8 cellular contexts compared by ENCODE assay signal in genomic region chr4:183098723-183099536, GRCh38. TPM values are rescaled to one million over a fixed set of nuclear protein-coding genes. Genes with fewer than 3 reads are reported as not detected.
DNase-seq lines count a peak whose midpoint lies in the region; ATAC-seq and TF ChIP-seq lines count a peak whose summit lies in the region.

TSS of gene WWC2 (plus strand) at chr4:183099257. CDS start at chr4:183099492, 235 bp downstream.

- peak; percentile 14 to 42 (median 40) for DNase-seq in CD4-positive, CD25-positive, alpha-beta regulatory T cell
- peak; percentile 14 for DNase-seq in Jurkat, Clone E6-1 (ENCODE audit: low read depth, low spot score)
- peak; percentile 89 for DNase-seq in SW480 (ENCODE audit: low spot score)
- DNase-seq in adipocyte (ENCODE audit: low read depth), result peak; percentile 95
- peak; percentile 89 for DNase-seq in glutamatergic neuron
- peak; percentile 63 for DNase-seq in non-pigmented ciliary epithelial cell (ENCODE audit: low read depth)
- DNase-seq in suprapubic skin (ENCODE audit: low spot score in 2 of 2), result peak; percentile 91 to 93

- H3K9me3 Mint-ChIP-seq in CD4-positive, CD25-positive, alpha-beta regulatory T cell, result no peaks in the 10 kb centered on the region
- peaks cover 8% of the 10 kb centered on the region for H3K9me3 Mint-ChIP-seq in glutamatergic neuron (ENCODE audit: unreplicated experiment)

- TF ChIP-seq EP300 in suprapubic skin (IDR thresholded peaks at IDR 0.05), result no peak

- TF ChIP-seq CTCF in glutamatergic neuron (IDR thresholded peaks at IDR 0.05; ENCODE audit: partially characterized antibody, unreplicated experiment), result peak; percentile 15
- no peak for TF ChIP-seq CTCF in suprapubic skin (IDR thresholded peaks at IDR 0.05)

- peaks cover 53% of the 10 kb centered on the region for H3K27me3 Mint-ChIP-seq in CD4-positive, CD25-positive, alpha-beta regulatory T cell
- H3K27me3 Mint-ChIP-seq in glutamatergic neuron (ENCODE audit: unreplicated experiment), result peaks cover 10% of the 10 kb centered on the region

- no peak within 1 kb of the TSS for H3K4me3 ChIP-seq in CD4-positive, CD25-positive, alpha-beta regulatory T cell (ENCODE audit: low read depth, low read length)
- peak within 1 kb of the TSS; percentile 27 for H3K4me3 ChIP-seq in Jurkat, Clone E6-1 (ENCODE audit: low read length)
- H3K4me3 ChIP-seq in adipocyte (ENCODE audit: low read length) (peak within 1 kb of the TSS; percentile 91), suprapubic skin (peak within 1 kb of the TSS; percentile 95)

- no peaks in the 10 kb centered on the region for H3K36me3 Mint-ChIP-seq in CD4-positive, CD25-positive, alpha-beta regulatory T cell
- H3K36me3 Mint-ChIP-seq in glutamatergic neuron (ENCODE audit: unreplicated experiment), result no peaks in the 10 kb centered on the region

- TF ChIP-seq POLR2A in suprapubic skin (IDR thresholded peaks at IDR 0.05), result peak in 1 of 2 donors; percentile 52

- ATAC-seq in CD4-positive, CD25-positive, alpha-beta regulatory T cell (ENCODE audit: low read depth in 2 of 2), result peak; percentile 53 to 57
- ATAC-seq in GM21447 (IDR thresholded peaks at IDR 0.05; ENCODE audit: unreplicated experiment), result peak; percentile 58

- no peak within 1 kb of the TSS for H3K27ac ChIP-seq in CD4-positive, CD25-positive, alpha-beta regulatory T cell (ENCODE audit: insufficient read depth, low read length, poor library complexity, severe bottlenecking)
- peak within 1 kb of the TSS; percentile 94 for H3K27ac ChIP-seq in suprapubic skin

- H3K36me3 ChIP-seq in CD4-positive, CD25-positive, alpha-beta regulatory T cell (ENCODE audit: control insufficient read depth, insufficient read depth, low read length), result no peaks in the 10 kb centered on the region
- H3K36me3 ChIP-seq in adipocyte (ENCODE audit: control insufficient read depth, insufficient read depth, low read length, severe bottlenecking) (no peaks in the 10 kb centered on the region), suprapubic skin (no peaks in the 10 kb centered on the region)

- 0% methylated on average over 9 of the region's 102 CpGs for WGBS in suprapubic skin

- H3K9me3 ChIP-seq in CD4-positive, CD25-positive, alpha-beta regulatory T cell (ENCODE audit: control insufficient read depth in 2 of 2, low read length in 2 of 2), result no peaks in the 10 kb centered on the region
- H3K9me3 ChIP-seq in adipocyte (ENCODE audit: control insufficient read depth, low read length) (no peaks in the 10 kb centered on the region), suprapubic skin (no peaks in the 10 kb centered on the region)

- peak within 1 kb of the TSS; percentile 92 for H3K9ac ChIP-seq in adipocyte (ENCODE audit: low read length)

- peaks cover 0 to 9% (median 6%) of the 10 kb centered on the region in 4 donors for H3K4me1 Mint-ChIP-seq in CD4-positive, CD25-positive, alpha-beta regulatory T cell
- peaks cover 4% of the 10 kb centered on the region for H3K4me1 Mint-ChIP-seq in glutamatergic neuron (ENCODE audit: low read depth, unreplicated experiment)

- no peak within 1 kb of the TSS for H3K27ac Mint-ChIP-seq in CD4-positive, CD25-positive, alpha-beta regulatory T cell
- H3K27ac Mint-ChIP-seq in glutamatergic neuron (ENCODE audit: unreplicated experiment), result peak within 1 kb of the TSS; percentile 64

- H3K4me3 Mint-ChIP-seq in CD4-positive, CD25-positive, alpha-beta regulatory T cell, result peak within 1 kb of the TSS; percentile 29 to 72 (median 66)
- peak within 1 kb of the TSS; percentile 87 for H3K4me3 Mint-ChIP-seq in glutamatergic neuron (ENCODE audit: unreplicated experiment)

- peaks cover 20% of the 10 kb centered on the region for H3K4me1 ChIP-seq in CD4-positive, CD25-positive, alpha-beta regulatory T cell (ENCODE audit: control insufficient read depth, insufficient read depth, low read length, poor library complexity, severe bottlenecking)
- H3K4me1 ChIP-seq in adipocyte (ENCODE audit: control insufficient read depth, insufficient read depth, low read length) (peaks cover 39% of the 10 kb centered on the region), suprapubic skin (peaks cover 46% of the 10 kb centered on the region)

- peaks cover 31% of the 10 kb centered on the region for H3K27me3 ChIP-seq in CD4-positive, CD25-positive, alpha-beta regulatory T cell (ENCODE audit: control insufficient read depth, insufficient read depth, low read length)
- no peaks in the 10 kb centered on the region for H3K27me3 ChIP-seq in adipocyte (replicated peaks; ENCODE audit: control insufficient read depth, insufficient read depth, low read length)
- no peaks in the 10 kb centered on the region for H3K27me3 ChIP-seq in suprapubic skin

RNA-seq across cellular contexts. Expression of gene WWC2, which starts in this region (rescaled TPM):
- total RNA-seq in CD4-positive, CD25-positive, alpha-beta regulatory T cell, result 0.20 TPM
- under 1 TPM in 3 of 4 donors, not detected in 1; 0.14 to 0.51 (median 0.33) TPM for polyA plus RNA-seq in CD4-positive, CD25-positive, alpha-beta regulatory T cell
- 8.2 TPM for polyA plus RNA-seq in Jurkat, Clone E6-1 (2012; ENCODE audit: insufficient read depth, insufficient read length)
- total RNA-seq in glutamatergic neuron (ENCODE audit: unreplicated experiment) (18.2 TPM), suprapubic skin (10 to 100 TPM in 3 of 4 donors, 1 to 10 TPM in 1; 9.2 to 30.4 (median 15.2) TPM)

Comparison
In these comparisons a context has a peak if more than half of its experiments do, and no peak if none do; other contexts are left out.
1. Peak in DNase-seq and ATAC-seq in CD4-positive, CD25-positive, alpha-beta regulatory T cell; RNA of the gene not detected or under 1 TPM.
2. DNase-seq: peak in every context shown above with its lines; median percentile 95 in adipocyte; 92 in suprapubic skin; 89 in SW480; 89 in glutamatergic neuron; 63 in non-pigmented ciliary epithelial cell; 40 in CD4-positive, CD25-positive, alpha-beta regulatory T cell; 14 in Jurkat, Clone E6-1.